Comparison of ENCODE assay signal across 1 cellular context in genomic region chr16:31458835-31459721, GRCh38.
TF ChIP-seq lines count a peak whose summit lies in the region.

A gene with protein sequence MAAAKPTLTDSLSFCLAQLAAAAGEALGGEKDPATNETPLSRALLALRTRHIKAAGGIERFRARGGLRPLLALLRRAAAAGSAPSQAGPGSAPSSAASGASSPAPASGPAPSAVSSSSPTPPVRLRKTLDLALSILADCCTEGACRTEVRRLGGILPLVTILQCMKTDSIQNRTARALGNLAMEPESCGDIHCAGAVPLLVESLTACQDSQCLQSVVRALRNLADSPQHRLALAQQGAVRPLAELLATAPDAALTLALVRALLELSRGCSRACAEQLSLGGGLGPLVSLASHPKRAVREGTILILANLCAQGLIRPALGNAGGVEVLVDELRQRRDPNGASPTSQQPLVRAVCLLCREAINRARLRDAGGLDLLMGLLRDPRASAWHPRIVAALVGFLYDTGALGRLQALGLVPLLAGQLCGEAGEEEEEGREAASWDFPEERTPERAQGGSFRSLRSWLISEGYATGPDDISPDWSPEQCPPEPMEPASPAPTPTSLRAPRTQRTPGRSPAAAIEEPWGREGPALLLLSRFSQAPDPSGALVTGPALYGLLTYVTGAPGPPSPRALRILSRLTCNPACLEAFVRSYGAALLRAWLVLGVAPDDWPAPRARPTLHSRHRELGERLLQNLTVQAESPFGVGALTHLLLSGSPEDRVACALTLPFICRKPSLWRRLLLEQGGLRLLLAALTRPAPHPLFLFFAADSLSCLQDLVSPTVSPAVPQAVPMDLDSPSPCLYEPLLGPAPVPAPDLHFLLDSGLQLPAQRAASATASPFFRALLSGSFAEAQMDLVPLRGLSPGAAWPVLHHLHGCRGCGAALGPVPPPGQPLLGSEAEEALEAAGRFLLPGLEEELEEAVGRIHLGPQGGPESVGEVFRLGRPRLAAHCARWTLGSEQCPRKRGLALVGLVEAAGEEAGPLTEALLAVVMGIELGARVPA (plus strand): TSS chr16:31459501. CDS start chr16:31459525, 24 bp downstream.

TF ChIP-seq in K562, 482 proteins besides CTCF, POLR2A, EP300 and RAD21 (continued from another document and continues in another):
- TF ChIP-seq ARHGAP35 (IDR thresholded peaks at IDR 0.05; ENCODE audit: partially characterized antibody): no peak
- no peak for TF ChIP-seq SRSF9 (IDR thresholded peaks at IDR 0.05; ENCODE audit: borderline replicate concordance, low read depth, low read length)
- TF ChIP-seq L3MBTL2 (IDR thresholded peaks at IDR 0.05): peak; percentile 98
- no peak for TF ChIP-seq PRMT5 (CRISPR knock-in tag; IDR thresholded peaks at IDR 0.05)
- TF ChIP-seq HEY1 (CRISPR knock-in tag; IDR thresholded peaks at IDR 0.05; ENCODE audit: borderline replicate concordance): no peak
- TF ChIP-seq BDP1 (IDR thresholded peaks at IDR 0.05; ENCODE audit: insufficient read depth, insufficient read length): no peak
- TF ChIP-seq SMAD2 (IDR thresholded peaks at IDR 0.05; ENCODE audit: low read depth, low read length): no peak
- no peak for TF ChIP-seq POU5F1 (IDR thresholded peaks at IDR 0.05; ENCODE audit: borderline replicate concordance, low read depth, low read length, partially characterized antibody)
- no peak for TF ChIP-seq CCAR2 (IDR thresholded peaks at IDR 0.05; ENCODE audit: low read depth, low read length)
- TF ChIP-seq, protein P1, sequence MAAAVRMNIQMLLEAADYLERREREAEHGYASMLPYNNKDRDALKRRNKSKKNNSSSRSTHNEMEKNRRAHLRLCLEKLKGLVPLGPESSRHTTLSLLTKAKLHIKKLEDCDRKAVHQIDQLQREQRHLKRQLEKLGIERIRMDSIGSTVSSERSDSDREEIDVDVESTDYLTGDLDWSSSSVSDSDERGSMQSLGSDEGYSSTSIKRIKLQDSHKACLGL (CRISPR knock-in tag; IDR thresholded peaks at IDR 0.05; ENCODE audit: borderline replicate concordance, poor library complexity, severe bottlenecking): peak; percentile 60
- TF ChIP-seq SMARCC2 (IDR thresholded peaks at IDR 0.05; ENCODE audit: low read depth): peak; percentile 57; the same call in 1 of the 2 replicates
- TF ChIP-seq MEF2A (IDR thresholded peaks at IDR 0.05; ENCODE audit: control insufficient read depth, low read depth, low read length): no peak
- no peak for TF ChIP-seq ZZZ3 (IDR thresholded peaks at IDR 0.05)
- TF ChIP-seq, protein P2, sequence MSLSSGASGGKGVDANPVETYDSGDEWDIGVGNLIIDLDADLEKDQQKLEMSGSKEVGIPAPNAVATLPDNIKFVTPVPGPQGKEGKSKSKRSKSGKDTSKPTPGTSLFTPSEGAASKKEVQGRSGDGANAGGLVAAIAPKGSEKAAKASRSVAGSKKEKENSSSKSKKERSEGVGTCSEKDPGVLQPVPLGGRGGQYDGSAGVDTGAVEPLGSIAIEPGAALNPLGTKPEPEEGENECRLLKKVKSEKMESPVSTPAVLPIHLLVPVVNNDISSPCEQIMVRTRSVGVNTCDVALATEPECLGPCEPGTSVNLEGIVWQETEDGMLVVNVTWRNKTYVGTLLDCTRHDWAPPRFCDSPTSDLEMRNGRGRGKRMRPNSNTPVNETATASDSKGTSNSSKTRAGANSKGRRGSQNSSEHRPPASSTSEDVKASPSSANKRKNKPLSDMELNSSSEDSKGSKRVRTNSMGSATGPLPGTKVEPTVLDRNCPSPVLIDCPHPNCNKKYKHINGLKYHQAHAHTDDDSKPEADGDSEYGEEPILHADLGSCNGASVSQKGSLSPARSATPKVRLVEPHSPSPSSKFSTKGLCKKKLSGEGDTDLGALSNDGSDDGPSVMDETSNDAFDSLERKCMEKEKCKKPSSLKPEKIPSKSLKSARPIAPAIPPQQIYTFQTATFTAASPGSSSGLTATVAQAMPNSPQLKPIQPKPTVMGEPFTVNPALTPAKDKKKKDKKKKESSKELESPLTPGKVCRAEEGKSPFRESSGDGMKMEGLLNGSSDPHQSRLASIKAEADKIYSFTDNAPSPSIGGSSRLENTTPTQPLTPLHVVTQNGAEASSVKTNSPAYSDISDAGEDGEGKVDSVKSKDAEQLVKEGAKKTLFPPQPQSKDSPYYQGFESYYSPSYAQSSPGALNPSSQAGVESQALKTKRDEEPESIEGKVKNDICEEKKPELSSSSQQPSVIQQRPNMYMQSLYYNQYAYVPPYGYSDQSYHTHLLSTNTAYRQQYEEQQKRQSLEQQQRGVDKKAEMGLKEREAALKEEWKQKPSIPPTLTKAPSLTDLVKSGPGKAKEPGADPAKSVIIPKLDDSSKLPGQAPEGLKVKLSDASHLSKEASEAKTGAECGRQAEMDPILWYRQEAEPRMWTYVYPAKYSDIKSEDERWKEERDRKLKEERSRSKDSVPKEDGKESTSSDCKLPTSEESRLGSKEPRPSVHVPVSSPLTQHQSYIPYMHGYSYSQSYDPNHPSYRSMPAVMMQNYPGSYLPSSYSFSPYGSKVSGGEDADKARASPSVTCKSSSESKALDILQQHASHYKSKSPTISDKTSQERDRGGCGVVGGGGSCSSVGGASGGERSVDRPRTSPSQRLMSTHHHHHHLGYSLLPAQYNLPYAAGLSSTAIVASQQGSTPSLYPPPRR (CRISPR knock-in tag; IDR thresholded peaks at IDR 0.05; ENCODE audit: borderline replicate concordance): 0 out of 2 replicates have a peak, but pooled peaks have one; percentile 28
- TF ChIP-seq AFF4 (CRISPR knock-in tag; IDR thresholded peaks at IDR 0.05): peak; percentile 73; the same call in 1 of the 2 replicates
- TF ChIP-seq POLR3A (IDR thresholded peaks at IDR 0.05; ENCODE audit: borderline replicate concordance, extremely low read depth, insufficient read depth, insufficient read length): no peak
- TF ChIP-seq TFAP4 (CRISPR knock-in tag; IDR thresholded peaks at IDR 0.05; ENCODE audit: borderline replicate concordance): peak; percentile 84; the same call in 1 of the 2 replicates
- TF ChIP-seq, protein P3, sequence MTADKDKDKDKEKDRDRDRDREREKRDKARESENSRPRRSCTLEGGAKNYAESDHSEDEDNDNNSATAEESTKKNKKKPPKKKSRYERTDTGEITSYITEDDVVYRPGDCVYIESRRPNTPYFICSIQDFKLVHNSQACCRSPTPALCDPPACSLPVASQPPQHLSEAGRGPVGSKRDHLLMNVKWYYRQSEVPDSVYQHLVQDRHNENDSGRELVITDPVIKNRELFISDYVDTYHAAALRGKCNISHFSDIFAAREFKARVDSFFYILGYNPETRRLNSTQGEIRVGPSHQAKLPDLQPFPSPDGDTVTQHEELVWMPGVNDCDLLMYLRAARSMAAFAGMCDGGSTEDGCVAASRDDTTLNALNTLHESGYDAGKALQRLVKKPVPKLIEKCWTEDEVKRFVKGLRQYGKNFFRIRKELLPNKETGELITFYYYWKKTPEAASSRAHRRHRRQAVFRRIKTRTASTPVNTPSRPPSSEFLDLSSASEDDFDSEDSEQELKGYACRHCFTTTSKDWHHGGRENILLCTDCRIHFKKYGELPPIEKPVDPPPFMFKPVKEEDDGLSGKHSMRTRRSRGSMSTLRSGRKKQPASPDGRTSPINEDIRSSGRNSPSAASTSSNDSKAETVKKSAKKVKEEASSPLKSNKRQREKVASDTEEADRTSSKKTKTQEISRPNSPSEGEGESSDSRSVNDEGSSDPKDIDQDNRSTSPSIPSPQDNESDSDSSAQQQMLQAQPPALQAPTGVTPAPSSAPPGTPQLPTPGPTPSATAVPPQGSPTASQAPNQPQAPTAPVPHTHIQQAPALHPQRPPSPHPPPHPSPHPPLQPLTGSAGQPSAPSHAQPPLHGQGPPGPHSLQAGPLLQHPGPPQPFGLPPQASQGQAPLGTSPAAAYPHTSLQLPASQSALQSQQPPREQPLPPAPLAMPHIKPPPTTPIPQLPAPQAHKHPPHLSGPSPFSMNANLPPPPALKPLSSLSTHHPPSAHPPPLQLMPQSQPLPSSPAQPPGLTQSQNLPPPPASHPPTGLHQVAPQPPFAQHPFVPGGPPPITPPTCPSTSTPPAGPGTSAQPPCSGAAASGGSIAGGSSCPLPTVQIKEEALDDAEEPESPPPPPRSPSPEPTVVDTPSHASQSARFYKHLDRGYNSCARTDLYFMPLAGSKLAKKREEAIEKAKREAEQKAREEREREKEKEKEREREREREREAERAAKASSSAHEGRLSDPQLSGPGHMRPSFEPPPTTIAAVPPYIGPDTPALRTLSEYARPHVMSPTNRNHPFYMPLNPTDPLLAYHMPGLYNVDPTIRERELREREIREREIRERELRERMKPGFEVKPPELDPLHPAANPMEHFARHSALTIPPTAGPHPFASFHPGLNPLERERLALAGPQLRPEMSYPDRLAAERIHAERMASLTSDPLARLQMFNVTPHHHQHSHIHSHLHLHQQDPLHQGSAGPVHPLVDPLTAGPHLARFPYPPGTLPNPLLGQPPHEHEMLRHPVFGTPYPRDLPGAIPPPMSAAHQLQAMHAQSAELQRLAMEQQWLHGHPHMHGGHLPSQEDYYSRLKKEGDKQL (CRISPR knock-in tag; IDR thresholded peaks at IDR 0.05; ENCODE audit: borderline replicate concordance): no peak
- TF ChIP-seq STAG1 (CRISPR knock-in tag; IDR thresholded peaks at IDR 0.05; ENCODE audit: borderline replicate concordance): no peak; the same call in 1 of the 2 replicates
- TF ChIP-seq STAT5A (IDR thresholded peaks at IDR 0.05; ENCODE audit: borderline replicate concordance, low read length): no peak
- TF ChIP-seq, protein P4, sequence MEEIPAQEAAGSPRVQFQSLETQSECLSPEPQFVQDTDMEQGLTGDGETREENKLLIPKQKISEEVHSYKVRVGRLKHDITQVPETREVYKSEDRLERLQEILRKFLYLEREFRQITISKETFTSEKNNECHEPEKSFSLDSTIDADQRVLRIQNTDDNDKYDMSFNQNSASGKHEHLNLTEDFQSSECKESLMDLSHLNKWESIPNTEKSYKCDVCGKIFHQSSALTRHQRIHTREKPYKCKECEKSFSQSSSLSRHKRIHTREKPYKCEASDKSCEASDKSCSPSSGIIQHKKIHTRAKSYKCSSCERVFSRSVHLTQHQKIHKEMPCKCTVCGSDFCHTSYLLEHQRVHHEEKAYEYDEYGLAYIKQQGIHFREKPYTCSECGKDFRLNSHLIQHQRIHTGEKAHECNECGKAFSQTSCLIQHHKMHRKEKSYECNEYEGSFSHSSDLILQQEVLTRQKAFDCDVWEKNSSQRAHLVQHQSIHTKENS (CRISPR knock-in tag; IDR thresholded peaks at IDR 0.05): no peak
- no peak for TF ChIP-seq RBM14 (IDR thresholded peaks at IDR 0.05; ENCODE audit: borderline replicate concordance, insufficient read depth, low read depth, low read length)
- peak; percentile 93 for TF ChIP-seq RBFOX2 (IDR thresholded peaks at IDR 0.05; ENCODE audit: low read depth, low read length)
- no peak for TF ChIP-seq ZNF140 (CRISPR knock-in tag; IDR thresholded peaks at IDR 0.05)
- TF ChIP-seq ZNF143 (CRISPR knock-in tag; IDR thresholded peaks at IDR 0.05): peak; percentile 95
- no peak for TF ChIP-seq STAT5B (CRISPR knock-in tag; IDR thresholded peaks at IDR 0.05)
- peak; percentile 77; the same call in 1 of the 2 replicates for TF ChIP-seq ZBTB26 (CRISPR knock-in tag; IDR thresholded peaks at IDR 0.05)
- peak; percentile 95 for TF ChIP-seq MAX (CRISPR knock-in tag; IDR thresholded peaks at IDR 0.05)
- 0 out of 2 replicates have a peak, but pooled peaks have one; percentile 59 for TF ChIP-seq HIVEP1 (CRISPR knock-in tag; IDR thresholded peaks at IDR 0.05)
- 0 out of 2 replicates have a peak, but pooled peaks have one; percentile 22 for TF ChIP-seq ELK3 (CRISPR knock-in tag; IDR thresholded peaks at IDR 0.05)
- no peak for TF ChIP-seq ILK (tag; IDR thresholded peaks at IDR 0.05; ENCODE audit: borderline replicate concordance, low read depth)
- no peak for TF ChIP-seq ZFP30 (CRISPR knock-in tag; IDR thresholded peaks at IDR 0.05; ENCODE audit: borderline replicate concordance)
- peak; percentile 92 for TF ChIP-seq ETV5 (CRISPR knock-in tag; IDR thresholded peaks at IDR 0.05; ENCODE audit: low read depth)
